28 cellular contexts compared by ENCODE assay signal in the genomic region with DNA sequence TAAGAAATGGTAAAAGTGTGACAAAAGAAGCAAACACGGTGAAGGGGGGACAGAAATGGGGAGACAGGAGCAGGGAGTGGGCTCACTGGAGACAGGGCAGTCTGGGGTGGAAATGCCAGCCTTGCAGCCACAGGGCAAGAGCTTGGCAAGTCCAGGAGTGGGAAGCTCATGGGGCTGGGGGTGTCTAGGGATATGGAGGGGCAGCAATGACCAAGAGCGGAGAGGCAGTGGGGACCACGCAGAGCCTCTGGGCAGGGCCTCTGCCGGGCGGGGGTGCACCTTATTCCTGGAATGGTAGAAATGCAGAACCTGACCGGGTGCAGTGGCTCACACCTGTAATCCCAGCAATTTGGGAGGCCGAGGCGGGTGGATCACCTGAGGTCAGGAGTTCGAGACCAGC. TPM values are rescaled to one million over a fixed set of nuclear protein-coding genes. Genes with fewer than 3 reads are reported as not detected.
"Had no signal": no experiment of that assay in that cellular context is flagged by ENCODE, and none has a peak within 500 bp of the region (broad histone marks: within the 10 kb centered on the region; RNA-seq: fewer than 3 reads in every experiment).

No MANE protein-coding gene starts in this region.

- H3K36me3 Mint-ChIP-seq: activated CD8-positive, alpha-beta memory T cell treated with anti-CD3 and anti-CD28 coated beads, Interleukin-2, amount 10 ng/mL, durations not matched to agents 7 days and 5 days; activated naive CD8-positive, alpha-beta T cell treated with anti-CD3 and anti-CD28 coated beads for 36 hours had no signal

- H3K27ac ChIP-seq: brain microvascular endothelial cell, SJSA1 had no signal

- H3K4me3 ChIP-seq: MG63, SJSA1 had no signal

- H3K27me3 Mint-ChIP-seq: activated B cell treated with CpG ODN at 0.5 μM for 24 hours; activated CD4-positive, alpha-beta T cell treated with anti-CD3 and anti-CD28 coated beads, Interleukin-2, amount 10 ng/mL, durations not matched to agents 24 days and 14 days; activated CD8-positive, alpha-beta memory T cell treated with anti-CD3 and anti-CD28 coated beads, Interleukin-2, amount 10 ng/mL, durations not matched to agents 7 days and 5 days; activated naive CD8-positive, alpha-beta T cell treated with anti-CD3 and anti-CD28 coated beads for 36 hours; activated T-cell treated with anti-CD3 and anti-CD28 coated beads, Interleukin-2, amount 50 U/mL, for 24 hours; T-helper 17 cell had no signal

- DNase-seq: activated B cell treated with CpG ODN at 0.5 μM for 24 hours; activated CD4-positive, alpha-beta T cell treated with anti-CD3 and anti-CD28 coated beads for 1 hour; activated CD4-positive, alpha-beta T cell treated with anti-CD3 and anti-CD28 coated beads, Interleukin-2, amount 10 ng/mL, durations not matched to agents 24 days and 14 days; activated CD4-positive, alpha-beta T cell treated with anti-CD3 and anti-CD28 coated beads, Interleukin-2, amount 50 U/mL, for 48 hours; activated CD8-positive, alpha-beta memory T cell treated with anti-CD3 and anti-CD28 coated beads, Interleukin-2, amount 10 ng/mL, durations not matched to agents 7 days and 5 days; activated effector memory CD4-positive, alpha-beta T cell treated with anti-CD3 and anti-CD28 coated beads, Interleukin-2, amount 50 U/mL, for 16 hours; activated naive CD4-positive, alpha-beta T cell treated with Interleukin-2 at 50 U/mL for 16 hours; activated naive CD8-positive, alpha-beta T cell treated with anti-CD3 and anti-CD28 coated beads for 36 hours; activated T-cell treated with anti-CD3 and anti-CD28 coated beads, Interleukin-2, amount 50 U/mL, for 24 hours; brain microvascular endothelial cell; MG63; MV-4-11; NCI-H1092 treated with DMSO at 0.1 percent for 48 hours; NCI-H1417 treated with DMSO at 0.1 percent for 48 hours; NCI-H1694; NCI-H2029; NCI-H2107; NCI-H345; NCI-H510A; NCI-H526 treated with DMSO at 0.1 percent for 48 hours; NCI-H82; SHP77; T-helper 17 cell; T-helper 9 cell had no signal

- H3K27me3 ChIP-seq: brain microvascular endothelial cell, MG63, SJSA1 had no signal

- ATAC-seq: activated CD8-positive, alpha-beta memory T cell treated with anti-CD3 and anti-CD28 coated beads, Interleukin-2, amount 10 ng/mL, durations not matched to agents 7 days and 5 days; T-helper 17 cell had no signal

- H3K27ac Mint-ChIP-seq: activated B cell treated with CpG ODN at 0.5 μM for 24 hours; activated CD4-positive, alpha-beta T cell treated with anti-CD3 and anti-CD28 coated beads, Interleukin-2, amount 10 ng/mL, durations not matched to agents 24 days and 14 days; activated CD8-positive, alpha-beta memory T cell treated with anti-CD3 and anti-CD28 coated beads, Interleukin-2, amount 10 ng/mL, durations not matched to agents 7 days and 5 days; activated naive CD8-positive, alpha-beta T cell treated with anti-CD3 and anti-CD28 coated beads for 36 hours; activated T-cell treated with anti-CD3 and anti-CD28 coated beads, Interleukin-2, amount 50 U/mL, for 24 hours; activated T-helper 1 cell treated with anti-CD3 and anti-CD28 coated beads, Interleukin-12 subunit alpha, Interleukin-12 subunit beta, Interleukin-2, Interleukin-4 antibody, amounts not matched to agents 30 ng/mL and 10 ng/mL and 1 ng/mL, durations not matched to agents 14 hours and 24 hours and 36 hours; T-helper 17 cell had no signal

- H3K4me3 Mint-ChIP-seq: activated B cell treated with CpG ODN at 0.5 μM for 24 hours; activated CD4-positive, alpha-beta T cell treated with anti-CD3 and anti-CD28 coated beads, Interleukin-2, amount 10 ng/mL, durations not matched to agents 24 days and 14 days; activated CD8-positive, alpha-beta memory T cell treated with anti-CD3 and anti-CD28 coated beads, Interleukin-2, amount 10 ng/mL, durations not matched to agents 7 days and 5 days; activated naive CD8-positive, alpha-beta T cell treated with anti-CD3 and anti-CD28 coated beads for 36 hours; activated T-cell treated with anti-CD3 and anti-CD28 coated beads, Interleukin-2, amount 50 U/mL, for 24 hours; activated T-helper 1 cell treated with anti-CD3 and anti-CD28 coated beads, Interleukin-12 subunit alpha, Interleukin-12 subunit beta, Interleukin-2, Interleukin-4 antibody, amounts not matched to agents 30 ng/mL and 10 ng/mL and 1 ng/mL, durations not matched to agents 14 hours and 24 hours and 36 hours; T-helper 17 cell had no signal

- H3K9me3 Mint-ChIP-seq: activated B cell treated with CpG ODN at 0.5 μM for 24 hours; activated CD4-positive, alpha-beta T cell treated with anti-CD3 and anti-CD28 coated beads, Interleukin-2, amount 10 ng/mL, durations not matched to agents 24 days and 14 days; activated naive CD8-positive, alpha-beta T cell treated with anti-CD3 and anti-CD28 coated beads for 36 hours; activated T-cell treated with anti-CD3 and anti-CD28 coated beads, Interleukin-2, amount 50 U/mL, for 24 hours; activated T-helper 1 cell treated with anti-CD3 and anti-CD28 coated beads, Interleukin-12 subunit alpha, Interleukin-12 subunit beta, Interleukin-2, Interleukin-4 antibody, amounts not matched to agents 30 ng/mL and 10 ng/mL and 1 ng/mL, durations not matched to agents 14 hours and 24 hours and 36 hours had no signal

- H3K36me3 ChIP-seq: brain microvascular endothelial cell, MG63, SJSA1 had no signal

- H3K9me3 ChIP-seq: MG63, SJSA1 had no signal

RNA-seq across cellular contexts. Expression of gene SLC5A10, which starts 12.6 kb away (rescaled TPM):
- total RNA-seq: activated B cell treated with CpG ODN at 0.5 μM for 24 hours; activated CD4-positive, alpha-beta T cell treated with anti-CD3 and anti-CD28 coated beads, Interleukin-2, amount 10 ng/mL, durations not matched to agents 24 days and 14 days; activated CD8-positive, alpha-beta memory T cell treated with anti-CD3 and anti-CD28 coated beads, Interleukin-2, amount 10 ng/mL, durations not matched to agents 7 days and 5 days; activated naive CD8-positive, alpha-beta T cell treated with anti-CD3 and anti-CD28 coated beads for 36 hours; activated T-helper 1 cell treated with anti-CD3 and anti-CD28 coated beads, Interleukin-12 subunit alpha, Interleukin-12 subunit beta, Interleukin-2, Interleukin-4 antibody, amounts not matched to agents 30 ng/mL and 10 ng/mL and 1 ng/mL, durations not matched to agents 14 hours and 24 hours and 36 hours; OCI-LY7; RPMI7951; T-helper 17 cell had no signal
